Comparison of ENCODE assay signal across 22 cellular contexts in genomic region chr13:51688937-51689336, GRCh38.
DNase-seq lines count a peak whose midpoint lies in the region; ATAC-seq and TF ChIP-seq lines count a peak whose summit lies in the region.
"Had no signal": no experiment of that assay in that cellular context is flagged by ENCODE, and none has a peak within 500 bp of the region (broad histone marks: within the 10 kb centered on the region; RNA-seq: fewer than 3 reads in every experiment).

No MANE protein-coding gene starts in this region.

- no peaks in the 10 kb centered on the region for H3K27me3 Mint-ChIP-seq in activated naive CD8-positive, alpha-beta T cell
- no peaks in the 10 kb centered on the region for H3K27me3 Mint-ChIP-seq in activated naive CD8-positive, alpha-beta T cell treated with anti-CD3 and anti-CD28 coated beads, Interleukin-2, amount 50 U/mL, for 24 hours
- H3K27me3 Mint-ChIP-seq in brain (no peaks in the 10 kb centered on the region), memory B cell (no peaks in the 10 kb centered on the region)
- H3K27me3 Mint-ChIP-seq: activated CD4-positive, alpha-beta memory T cell treated with anti-CD3 and anti-CD28 coated beads for 36 hours; B cell had no signal

- peaks cover 12% of the 10 kb centered on the region for H3K36me3 Mint-ChIP-seq in activated naive CD8-positive, alpha-beta T cell
- peaks cover 1% of the 10 kb centered on the region for H3K36me3 Mint-ChIP-seq in activated naive CD8-positive, alpha-beta T cell treated with anti-CD3 and anti-CD28 coated beads, Interleukin-2, amount 50 U/mL, for 24 hours (ENCODE audit: low read depth)
- H3K36me3 Mint-ChIP-seq in brain, result no peaks in the 10 kb centered on the region
- peaks cover 11% of the 10 kb centered on the region for H3K36me3 Mint-ChIP-seq in memory B cell

- no peaks in the 10 kb centered on the region for H3K9me3 Mint-ChIP-seq in activated naive CD8-positive, alpha-beta T cell (ENCODE audit: low read depth)
- no peaks in the 10 kb centered on the region for H3K9me3 Mint-ChIP-seq in activated naive CD8-positive, alpha-beta T cell treated with anti-CD3 and anti-CD28 coated beads, Interleukin-2, amount 50 U/mL, for 24 hours
- H3K9me3 Mint-ChIP-seq in brain (peaks cover 0 to 14% (median 3%) of the 10 kb centered on the region in 5 experiments), memory B cell (no peaks in the 10 kb centered on the region)
- H3K9me3 Mint-ChIP-seq: activated CD4-positive, alpha-beta memory T cell treated with anti-CD3 and anti-CD28 coated beads for 36 hours had no signal

- TF ChIP-seq CTCF in brain (conservative IDR thresholded peaks at IDR 0.05), result no peak
- TF ChIP-seq CTCF in suprapubic skin (IDR thresholded peaks at IDR 0.05), result no peak

- peak overlapping the region; percentile 46 for H3K27ac Mint-ChIP-seq in activated naive CD8-positive, alpha-beta T cell
- no peak overlapping the region for H3K27ac Mint-ChIP-seq in activated naive CD8-positive, alpha-beta T cell treated with anti-CD3 and anti-CD28 coated beads, Interleukin-2, amount 50 U/mL, for 24 hours
- H3K27ac Mint-ChIP-seq in brain, result peak overlapping the region in 4 of 5 experiments; percentile 2 to 86 (median 80)
- peak overlapping the region; percentile 35 for H3K27ac Mint-ChIP-seq in memory B cell
- H3K27ac Mint-ChIP-seq: activated CD4-positive, alpha-beta memory T cell treated with anti-CD3 and anti-CD28 coated beads for 36 hours; B cell had no signal

- H3K27me3 ChIP-seq in suprapubic skin, result no peaks in the 10 kb centered on the region
- H3K27me3 ChIP-seq: gastroesophageal sphincter, uterus had no signal

- ATAC-seq in activated naive CD8-positive, alpha-beta T cell treated with anti-CD3 and anti-CD28 coated beads, Interleukin-2, amount 50 U/mL, for 24 hours, result no peak
- no peak for ATAC-seq in memory B cell (ENCODE audit: low read depth)
- ATAC-seq in GM19328 (IDR thresholded peaks at IDR 0.05; ENCODE audit: unreplicated experiment), result no peak
- ATAC-seq: esophagus mucosa, gastroesophageal sphincter, HCT116, left lobe of liver had no signal

- TF ChIP-seq POLR2A in suprapubic skin (IDR thresholded peaks at IDR 0.05), result no peak

- no peaks in the 10 kb centered on the region for H3K9me3 ChIP-seq in suprapubic skin
- H3K9me3 ChIP-seq: Caco-2, gastroesophageal sphincter, uterus had no signal

- 76% methylated on average over 5 of the region's 5 CpGs for WGBS in suprapubic skin

- no peak overlapping the region for H3K4me3 ChIP-seq in suprapubic skin
- H3K4me3 ChIP-seq: gastroesophageal sphincter, uterus had no signal

- H3K4me1 ChIP-seq in suprapubic skin, result peaks cover 7% of the 10 kb centered on the region
- H3K4me1 ChIP-seq: gastroesophageal sphincter, uterus had no signal

- no peak overlapping the region for H3K4me3 Mint-ChIP-seq in activated naive CD8-positive, alpha-beta T cell
- H3K4me3 Mint-ChIP-seq in activated naive CD8-positive, alpha-beta T cell treated with anti-CD3 and anti-CD28 coated beads, Interleukin-2, amount 50 U/mL, for 24 hours, result no peak overlapping the region
- H3K4me3 Mint-ChIP-seq in brain, result peak overlapping the region in 2 of 5 experiments; percentile 46 to 53
- H3K4me3 Mint-ChIP-seq in memory B cell, result no peak overlapping the region
- H3K4me3 Mint-ChIP-seq: activated CD4-positive, alpha-beta memory T cell treated with anti-CD3 and anti-CD28 coated beads for 36 hours; B cell had no signal

- peaks cover 18% of the 10 kb centered on the region for H3K4me1 Mint-ChIP-seq in activated naive CD8-positive, alpha-beta T cell (ENCODE audit: low read depth)
- peaks cover 15% of the 10 kb centered on the region for H3K4me1 Mint-ChIP-seq in activated naive CD8-positive, alpha-beta T cell treated with anti-CD3 and anti-CD28 coated beads, Interleukin-2, amount 50 U/mL, for 24 hours
- H3K4me1 Mint-ChIP-seq in brain (peaks cover 26% of the 10 kb centered on the region), memory B cell (peaks cover 18% of the 10 kb centered on the region)

- H3K27ac ChIP-seq in suprapubic skin, result no peak overlapping the region
- H3K27ac ChIP-seq: gastroesophageal sphincter, uterus, WERI-Rb-1 had no signal

- TF ChIP-seq EP300 in suprapubic skin (IDR thresholded peaks at IDR 0.05), result no peak

- no peak for DNase-seq in activated naive CD8-positive, alpha-beta T cell treated with anti-CD3 and anti-CD28 coated beads, Interleukin-2, amount 50 U/mL, for 24 hours
- DNase-seq in memory B cell (ENCODE audit: low spot score in 2 of 2), result no peak
- peak; percentile 66 for DNase-seq in superior temporal gyrus (ENCODE audit: extremely low spot score)
- DNase-seq in suprapubic skin (ENCODE audit: low spot score in 2 of 2), result no peak
- DNase-seq in GOT3 (lab: John Stamatoyannopoulos, UW), result no peak
- DNase-seq: activated CD4-positive, alpha-beta memory T cell treated with anti-CD3 and anti-CD28 coated beads for 36 hours; central memory CD4-positive, alpha-beta T cell; effector CD4-positive, alpha-beta T cell; IMR-90; NCI-H2107; SHP77 treated with DMSO at 0.1 percent for 48 hours; uterus; WERI-Rb-1 had no signal

- H3K36me3 ChIP-seq in suprapubic skin, result no peaks in the 10 kb centered on the region
- H3K36me3 ChIP-seq: gastroesophageal sphincter, uterus, WERI-Rb-1 had no signal
